In the genomic region with DNA sequence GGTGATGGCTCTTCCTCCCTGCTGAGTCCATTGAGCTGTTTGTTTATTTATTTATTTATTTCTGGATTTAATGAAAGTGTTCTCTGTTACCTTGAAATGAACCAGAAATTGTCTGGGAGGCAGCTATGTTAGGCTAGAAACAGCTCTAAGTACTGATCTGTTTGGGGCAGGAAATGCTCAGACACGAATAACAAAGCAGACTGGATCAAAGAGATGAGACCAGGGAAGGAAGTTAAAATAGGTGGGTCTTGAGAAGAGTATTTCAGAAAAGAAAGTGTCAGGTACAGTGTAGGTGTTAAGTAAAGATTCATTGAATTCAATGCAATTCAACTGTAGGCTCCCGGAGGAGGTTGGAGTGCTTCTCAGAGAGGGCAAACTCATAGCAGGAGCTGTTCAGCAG, we compare ENCODE assay signal across 21 cellular contexts.
DNase-seq lines count a peak whose midpoint lies in the region; ATAC-seq and TF ChIP-seq lines count a peak whose summit lies in the region.
"Had no signal": no experiment of that assay in that cellular context is flagged by ENCODE, and none has a peak within 500 bp of the region (broad histone marks: within the 10 kb centered on the region; RNA-seq: fewer than 3 reads in every experiment).

No MANE protein-coding gene starts in this region.

- POLR2A ChIA-PET in WTC11 (lab: Charles Lee), result interaction anchor here (0.5 kb wide), 1 partner anchor 42 kb away, joined by 6 read pairs; no protein-coding TSS in a partner anchor
- POLR2A ChIA-PET in naive thymus-derived CD8-positive, alpha-beta T cell (lab: Charles Lee), result no interaction called here

- H3K4me3 Mint-ChIP-seq in activated T-cell treated with anti-CD3 and anti-CD28 coated beads, Interleukin-2, amount 50 U/mL, for 4 hours, result peak overlapping the region; percentile 0
- H3K4me3 Mint-ChIP-seq in WTC11, result no peak overlapping the region
- peak overlapping the region in 4 of 10 donors; percentile 1 to 35 (median 19) for H3K4me3 Mint-ChIP-seq in naive thymus-derived CD8-positive, alpha-beta T cell

- H3K9me3 Mint-ChIP-seq in activated T-cell treated with anti-CD3 and anti-CD28 coated beads, Interleukin-2, amount 50 U/mL, for 4 hours, result no peaks in the 10 kb centered on the region
- 0 out of 2 replicates have a peak, but pooled peaks cover 3% of the 10 kb centered on the region for H3K9me3 Mint-ChIP-seq in WTC11
- no peaks in the 10 kb centered on the region for H3K9me3 Mint-ChIP-seq in naive thymus-derived CD8-positive, alpha-beta T cell

- peaks cover 18% of the 10 kb centered on the region for H3K4me1 Mint-ChIP-seq in activated T-cell treated with anti-CD3 and anti-CD28 coated beads, Interleukin-2, amount 50 U/mL, for 4 hours (ENCODE audit: low read depth)
- peaks cover 29% of the 10 kb centered on the region for H3K4me1 Mint-ChIP-seq in WTC11
- H3K4me1 Mint-ChIP-seq in naive thymus-derived CD8-positive, alpha-beta T cell, result peaks cover 14 to 21% (median 19%) of the 10 kb centered on the region in 4 donors

- H3K27ac Mint-ChIP-seq in WTC11, result no peak overlapping the region
- peak overlapping the region in 7 of 10 donors; percentile 15 to 65 (median 34) for H3K27ac Mint-ChIP-seq in naive thymus-derived CD8-positive, alpha-beta T cell

- DNase-seq in activated T-cell treated with anti-CD3 and anti-CD28 coated beads, Interleukin-2, amount 50 U/mL, for 4 hours, result no peak
- DNase-seq in activated T-cell treated with anti-CD3 and anti-CD28 coated beads, Interleukin-2, amount 50 U/mL, for 1 hour, result no peak
- DNase-seq in ELF-1 (ENCODE audit: low read depth, low spot score) (peak; percentile 5), WTC11 (ENCODE audit: low spot score) (no peak), HuH-7.5 (ENCODE audit: low spot score) (no peak)
- peak in 2 of 10 donors; percentile 23 to 30 for DNase-seq in naive thymus-derived CD8-positive, alpha-beta T cell
- DNase-seq: 8988T, COR-L47, DMS53, Kasumi-1, MV-4-11, NCI-H1105 treated with DMSO at 0.1 percent for 48 hours, NCI-H2029, NCI-H446, NCI-H524 treated with DMSO at 0.1 percent for 48 hours, NCI-H774, PC-3, SK-N-SH had no signal

- ATAC-seq in activated T-cell treated with anti-CD3 and anti-CD28 coated beads, Interleukin-2, amount 50 U/mL, for 4 hours, result peak in 1 of 2 donors; percentile 18
- ATAC-seq in WTC11 (peak; percentile 80), esophagus mucosa (no peak)
- ATAC-seq in naive thymus-derived CD8-positive, alpha-beta T cell, result peak; percentile 57 to 84
- ATAC-seq: HCT116, K562, PC-3 had no signal

- H3K27me3 Mint-ChIP-seq in activated T-cell treated with anti-CD3 and anti-CD28 coated beads, Interleukin-2, amount 50 U/mL, for 4 hours (ENCODE audit: low read depth), result peaks cover 15% of the 10 kb centered on the region
- H3K27me3 Mint-ChIP-seq in WTC11 (ENCODE audit: low read depth), result peaks cover 4% of the 10 kb centered on the region; the same call in 1 of the 2 replicates
- H3K27me3 Mint-ChIP-seq in naive thymus-derived CD8-positive, alpha-beta T cell, result peaks cover 0 to 8% (median 2%) of the 10 kb centered on the region in 5 donors

- no peaks in the 10 kb centered on the region for H3K36me3 Mint-ChIP-seq in activated T-cell treated with anti-CD3 and anti-CD28 coated beads, Interleukin-2, amount 50 U/mL, for 4 hours (ENCODE audit: insufficient read depth)
- no peaks in the 10 kb centered on the region for H3K36me3 Mint-ChIP-seq in WTC11
- H3K36me3 Mint-ChIP-seq in naive thymus-derived CD8-positive, alpha-beta T cell, result peaks cover 0 to under 1% (median 0%) of the 10 kb centered on the region in 3 donors

- CTCF ChIA-PET in WTC11 (lab: Charles Lee), result interaction anchor here (1.0 to 2.3 kb wide), 4 partner anchors 9 to 99 kb away, joined by 3 to 22 read pairs (median 11); no protein-coding TSS in a partner anchor

- no peak for TF ChIP-seq CTCF in WTC11 (IDR thresholded peaks at IDR 0.05)

TF ChIP-seq in WTC11, 78 proteins besides CTCF, POLR2A, EP300 and RAD21 (continues in another document):
- TF ChIP-seq SOX15 (CRISPR knock-in tag; IDR thresholded peaks at IDR 0.05) (no peak), ATF1 (CRISPR knock-in tag; IDR thresholded peaks at IDR 0.05) (no peak), EMX1 (CRISPR knock-in tag; IDR thresholded peaks at IDR 0.05) (no peak), PRRX2 (CRISPR knock-in tag; IDR thresholded peaks at IDR 0.05) (no peak), KAT7 (CRISPR knock-in tag; IDR thresholded peaks at IDR 0.05; ENCODE audit: borderline replicate concordance) (no peak), NR3C1 (CRISPR knock-in tag; conservative IDR thresholded peaks at IDR 0.05; ENCODE audit: low read depth) (no peak)
- TF ChIP-seq, protein P1, sequence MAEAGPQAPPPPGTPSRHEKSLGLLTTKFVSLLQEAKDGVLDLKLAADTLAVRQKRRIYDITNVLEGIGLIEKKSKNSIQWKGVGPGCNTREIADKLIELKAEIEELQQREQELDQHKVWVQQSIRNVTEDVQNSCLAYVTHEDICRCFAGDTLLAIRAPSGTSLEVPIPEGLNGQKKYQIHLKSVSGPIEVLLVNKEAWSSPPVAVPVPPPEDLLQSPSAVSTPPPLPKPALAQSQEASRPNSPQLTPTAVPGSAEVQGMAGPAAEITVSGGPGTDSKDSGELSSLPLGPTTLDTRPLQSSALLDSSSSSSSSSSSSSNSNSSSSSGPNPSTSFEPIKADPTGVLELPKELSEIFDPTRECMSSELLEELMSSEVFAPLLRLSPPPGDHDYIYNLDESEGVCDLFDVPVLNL (CRISPR knock-in tag; IDR thresholded peaks at IDR 0.05; ENCODE audit: borderline replicate concordance, low read depth), result no peak
- TF ChIP-seq, protein P2, sequence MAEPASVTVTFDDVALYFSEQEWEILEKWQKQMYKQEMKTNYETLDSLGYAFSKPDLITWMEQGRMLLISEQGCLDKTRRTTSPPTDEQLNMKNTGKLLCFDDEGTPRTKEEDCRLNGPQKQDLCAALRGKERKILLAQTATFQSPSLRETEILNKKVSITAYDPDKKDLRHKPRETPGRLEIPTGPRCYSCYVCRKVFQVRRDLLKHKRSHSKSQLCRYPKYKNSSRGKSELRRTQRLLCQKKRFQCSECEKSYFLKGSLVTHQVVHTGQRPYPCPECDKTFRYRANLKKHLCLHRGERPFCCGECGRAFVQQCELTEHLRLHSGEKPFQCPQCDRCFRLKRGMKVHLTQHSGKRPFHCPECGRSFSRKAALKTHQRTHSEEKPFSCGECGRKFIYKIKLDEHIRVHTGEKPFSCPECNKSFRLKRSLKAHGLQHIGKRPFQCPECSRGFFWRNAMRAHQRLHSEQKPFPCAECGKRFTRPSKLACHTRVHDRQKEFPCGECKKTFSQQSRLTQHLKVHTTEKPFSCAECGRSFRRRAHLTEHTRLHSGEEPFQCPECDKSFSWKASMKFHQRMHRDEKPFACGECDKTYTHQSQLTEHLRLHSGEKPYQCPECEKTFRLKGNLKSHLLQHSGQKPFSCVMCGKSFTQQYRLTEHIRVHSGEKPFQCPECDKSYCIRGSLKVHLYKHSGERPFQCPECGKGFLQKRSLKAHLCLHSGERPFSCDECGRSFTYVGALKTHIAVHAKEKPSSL (CRISPR knock-in tag; conservative IDR thresholded peaks at IDR 0.05), result no peak
- TF ChIP-seq, protein P3, sequence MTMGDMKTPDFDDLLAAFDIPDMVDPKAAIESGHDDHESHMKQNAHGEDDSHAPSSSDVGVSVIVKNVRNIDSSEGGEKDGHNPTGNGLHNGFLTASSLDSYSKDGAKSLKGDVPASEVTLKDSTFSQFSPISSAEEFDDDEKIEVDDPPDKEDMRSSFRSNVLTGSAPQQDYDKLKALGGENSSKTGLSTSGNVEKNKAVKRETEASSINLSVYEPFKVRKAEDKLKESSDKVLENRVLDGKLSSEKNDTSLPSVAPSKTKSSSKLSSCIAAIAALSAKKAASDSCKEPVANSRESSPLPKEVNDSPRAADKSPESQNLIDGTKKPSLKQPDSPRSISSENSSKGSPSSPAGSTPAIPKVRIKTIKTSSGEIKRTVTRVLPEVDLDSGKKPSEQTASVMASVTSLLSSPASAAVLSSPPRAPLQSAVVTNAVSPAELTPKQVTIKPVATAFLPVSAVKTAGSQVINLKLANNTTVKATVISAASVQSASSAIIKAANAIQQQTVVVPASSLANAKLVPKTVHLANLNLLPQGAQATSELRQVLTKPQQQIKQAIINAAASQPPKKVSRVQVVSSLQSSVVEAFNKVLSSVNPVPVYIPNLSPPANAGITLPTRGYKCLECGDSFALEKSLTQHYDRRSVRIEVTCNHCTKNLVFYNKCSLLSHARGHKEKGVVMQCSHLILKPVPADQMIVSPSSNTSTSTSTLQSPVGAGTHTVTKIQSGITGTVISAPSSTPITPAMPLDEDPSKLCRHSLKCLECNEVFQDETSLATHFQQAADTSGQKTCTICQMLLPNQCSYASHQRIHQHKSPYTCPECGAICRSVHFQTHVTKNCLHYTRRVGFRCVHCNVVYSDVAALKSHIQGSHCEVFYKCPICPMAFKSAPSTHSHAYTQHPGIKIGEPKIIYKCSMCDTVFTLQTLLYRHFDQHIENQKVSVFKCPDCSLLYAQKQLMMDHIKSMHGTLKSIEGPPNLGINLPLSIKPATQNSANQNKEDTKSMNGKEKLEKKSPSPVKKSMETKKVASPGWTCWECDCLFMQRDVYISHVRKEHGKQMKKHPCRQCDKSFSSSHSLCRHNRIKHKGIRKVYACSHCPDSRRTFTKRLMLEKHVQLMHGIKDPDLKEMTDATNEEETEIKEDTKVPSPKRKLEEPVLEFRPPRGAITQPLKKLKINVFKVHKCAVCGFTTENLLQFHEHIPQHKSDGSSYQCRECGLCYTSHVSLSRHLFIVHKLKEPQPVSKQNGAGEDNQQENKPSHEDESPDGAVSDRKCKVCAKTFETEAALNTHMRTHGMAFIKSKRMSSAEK (CRISPR knock-in tag; IDR thresholded peaks at IDR 0.05; ENCODE audit: borderline replicate concordance), result no peak
- TF ChIP-seq, protein P4, sequence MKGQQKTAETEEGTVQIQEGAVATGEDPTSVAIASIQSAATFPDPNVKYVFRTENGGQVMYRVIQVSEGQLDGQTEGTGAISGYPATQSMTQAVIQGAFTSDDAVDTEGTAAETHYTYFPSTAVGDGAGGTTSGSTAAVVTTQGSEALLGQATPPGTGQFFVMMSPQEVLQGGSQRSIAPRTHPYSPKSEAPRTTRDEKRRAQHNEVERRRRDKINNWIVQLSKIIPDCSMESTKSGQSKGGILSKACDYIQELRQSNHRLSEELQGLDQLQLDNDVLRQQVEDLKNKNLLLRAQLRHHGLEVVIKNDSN (CRISPR knock-in tag; IDR thresholded peaks at IDR 0.05), result no peak
- TF ChIP-seq, protein P5, sequence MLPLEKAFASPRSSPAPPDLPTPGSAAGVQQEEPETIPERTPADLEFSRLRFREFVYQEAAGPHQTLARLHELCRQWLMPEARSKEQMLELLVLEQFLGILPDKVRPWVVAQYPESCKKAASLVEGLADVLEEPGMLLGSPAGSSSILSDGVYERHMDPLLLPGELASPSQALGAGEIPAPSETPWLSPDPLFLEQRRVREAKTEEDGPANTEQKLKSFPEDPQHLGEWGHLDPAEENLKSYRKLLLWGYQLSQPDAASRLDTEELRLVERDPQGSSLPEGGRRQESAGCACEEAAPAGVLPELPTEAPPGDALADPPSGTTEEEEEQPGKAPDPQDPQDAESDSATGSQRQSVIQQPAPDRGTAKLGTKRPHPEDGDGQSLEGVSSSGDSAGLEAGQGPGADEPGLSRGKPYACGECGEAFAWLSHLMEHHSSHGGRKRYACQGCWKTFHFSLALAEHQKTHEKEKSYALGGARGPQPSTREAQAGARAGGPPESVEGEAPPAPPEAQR (CRISPR knock-in tag; IDR thresholded peaks at IDR 0.05), result no peak
